7 cellular contexts compared by ENCODE assay signal in the genomic region with DNA sequence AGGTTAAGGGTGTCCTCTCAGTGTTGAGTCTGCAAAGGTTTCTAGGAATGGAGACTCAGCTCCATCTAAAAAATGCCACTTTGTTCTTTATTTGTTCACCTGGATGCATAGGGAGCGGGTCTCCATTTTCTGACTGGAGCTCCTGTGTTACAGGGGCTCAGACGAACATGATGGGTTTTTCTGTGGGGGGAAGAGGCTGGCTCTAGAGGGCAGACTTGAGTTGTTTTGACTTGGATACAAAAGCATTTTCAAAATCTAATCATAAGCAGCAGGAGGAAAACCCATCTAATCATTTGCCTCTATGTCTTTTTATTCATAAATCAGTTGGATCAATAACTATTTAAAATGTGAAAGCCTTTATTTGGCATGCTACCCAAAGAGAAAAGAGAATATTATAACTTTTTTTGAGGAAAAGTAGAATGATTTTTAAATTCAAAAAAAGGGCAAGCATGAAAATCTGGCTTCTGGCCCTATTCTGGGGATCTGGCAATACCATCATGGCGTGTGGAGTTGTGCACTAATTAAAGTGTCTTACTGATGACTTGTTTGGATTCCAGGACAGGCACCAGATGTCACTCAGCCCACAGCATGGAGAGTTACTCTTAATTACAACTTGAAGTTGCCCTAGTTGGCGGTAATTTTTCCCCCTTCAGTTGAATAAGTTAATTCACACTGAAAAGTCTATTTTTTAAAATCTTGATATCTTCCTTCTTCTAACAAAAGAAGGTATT.
A peak's percentile ranks its signal among the peaks of the same experiment; 100 is the strongest.
DNase-seq lines count a peak whose midpoint lies in the region; ATAC-seq, FAIRE-seq and TF ChIP-seq lines count a peak whose summit lies in the region.

No MANE protein-coding gene starts in this region.

- H3K36me3 Mint-ChIP-seq in activated naive CD4-positive, alpha-beta T cell treated with anti-CD3 and anti-CD28 coated beads, Interleukin-2, amount 50 U/mL, for 72 hours: no peaks in the 10 kb centered on the region

- H3K4me3 ChIP-seq in dorsolateral prefrontal cortex (peak overlapping the region in 1 of 59 donors; percentile 19), pancreas (no peak overlapping the region)

- 46 to 58% methylated on average over 4 of the region's 4 CpGs for WGBS in pancreas, 2 donors

- peak; percentile 49 for TF ChIP-seq CTCF in GM13977 (IDR thresholded peaks at IDR 0.05; ENCODE audit: extremely low read depth, insufficient read depth, missing control alignments)
- TF ChIP-seq CTCF in LNCAP (IDR thresholded peaks at IDR 0.05): peak; percentile 52
- peak; percentile 23 to 72 (median 53) for TF ChIP-seq CTCF in dorsolateral prefrontal cortex (IDR thresholded peaks at IDR 0.05 in 54 of 56, conservative IDR thresholded peaks at IDR 0.05 in 2 of 56; ENCODE audit: low read depth in 1 of 56, partially characterized antibody in 56 of 56)
- TF ChIP-seq CTCF in pancreas (IDR thresholded peaks at IDR 0.05): peak in 2 of 4 donors; percentile 31 to 37

- FAIRE-seq in pancreas (lab: Jason Lieb, UNC): no peak

- no peaks in the 10 kb centered on the region for H3K27me3 ChIP-seq in dorsolateral prefrontal cortex
- no peaks in the 10 kb centered on the region for H3K27me3 ChIP-seq in pancreas

- H3K36me3 ChIP-seq in pancreas: no peaks in the 10 kb centered on the region

- no peaks in the 10 kb centered on the region for H3K9me3 Mint-ChIP-seq in activated naive CD4-positive, alpha-beta T cell treated with anti-CD3 and anti-CD28 coated beads, Interleukin-2, amount 50 U/mL, for 72 hours

- H3K9me3 ChIP-seq in pancreas: no peaks in the 10 kb centered on the region

- in situ Hi-C loops in GM13977 (cut with MboI; ENCODE audit: low pct_unique_long_range_greater_than_20kb, low sequenced_read_pairs, unreplicated experiment): no loop called here

- H3K27ac ChIP-seq in dorsolateral prefrontal cortex: no peak overlapping the region
- no peak overlapping the region for H3K27ac ChIP-seq in pancreas

- no peak overlapping the region for H3K27ac Mint-ChIP-seq in activated naive CD4-positive, alpha-beta T cell treated with anti-CD3 and anti-CD28 coated beads, Interleukin-2, amount 50 U/mL, for 72 hours

- no peaks in the 10 kb centered on the region for H3K4me1 ChIP-seq in pancreas

- ATAC-seq in pancreas (peak in 3 of 4 donors; percentile 38 to 58 (median 46)), HG03571 (IDR thresholded peaks at IDR 0.05; ENCODE audit: unreplicated experiment) (no peak)
- no peak for ATAC-seq in activated naive CD4-positive, alpha-beta T cell treated with anti-CD3 and anti-CD28 coated beads, Interleukin-2, amount 50 U/mL, for 72 hours

- peak; percentile 31 for DNase-seq in GM13977 (ENCODE audit: low spot score)
- peak in 2 of 10 donors; percentile 16 to 35 for DNase-seq in dorsolateral prefrontal cortex
- DNase-seq in pancreas: peak in 1 of 6 donors; percentile 13
- no peak for DNase-seq in NCI-H1694 (lab: John Stamatoyannopoulos, UW)
- no peak for DNase-seq in activated naive CD4-positive, alpha-beta T cell treated with anti-CD3 and anti-CD28 coated beads, Interleukin-2, amount 50 U/mL, for 72 hours (ENCODE audit: low spot score in 2 of 2)

- intact Hi-C loops in dorsolateral prefrontal cortex (cut with DNase I) (loop anchor here (5.0 to 10.0 kb wide), 2 partner anchors 166 to 169 kb away; no protein-coding TSS in a partner anchor), pancreas (cut with DNase I) (no loop called here)

Comparison
In these comparisons a context has a peak if more than half of its experiments do, and no peak if none do; other contexts are left out.
1. ATAC-seq: peak in pancreas (3 of 4); none in activated naive CD4-positive, alpha-beta T cell treated with anti-CD3 and anti-CD28 coated beads, Interleukin-2, amount 50 U/mL, for 72 hours (0 of 2) and HG03571 (single experiment).
2. intact Hi-C loops: an anchor here in dorsolateral prefrontal cortex (5.0 to 10.0 kb wide); none called in pancreas.